ENCODE assay signal across 1 cellular context in the genomic region with DNA sequence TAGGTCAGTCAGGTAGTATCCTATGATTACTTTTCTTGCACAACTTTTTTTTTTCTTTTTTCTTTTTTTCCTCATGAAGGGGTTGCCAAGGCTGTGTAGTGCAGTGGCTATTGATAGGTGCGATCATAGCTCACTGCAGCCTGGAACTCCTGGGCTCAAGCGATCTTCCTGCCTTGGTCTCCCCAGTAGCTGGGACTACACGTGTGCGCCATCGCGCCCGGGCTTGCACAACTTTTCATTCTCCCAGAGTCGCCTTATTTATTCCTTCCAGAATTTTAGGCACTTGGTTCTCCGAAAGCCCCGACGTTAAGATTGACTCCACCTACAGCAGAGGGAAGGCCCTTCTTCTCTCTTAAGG.
TF ChIP-seq lines count a peak whose summit lies in the region.

No MANE protein-coding gene starts in this region.

TF ChIP-seq in GM12878, 131 proteins besides CTCF, POLR2A, EP300 and RAD21 (continued from another document):
- TF ChIP-seq, protein P1, sequence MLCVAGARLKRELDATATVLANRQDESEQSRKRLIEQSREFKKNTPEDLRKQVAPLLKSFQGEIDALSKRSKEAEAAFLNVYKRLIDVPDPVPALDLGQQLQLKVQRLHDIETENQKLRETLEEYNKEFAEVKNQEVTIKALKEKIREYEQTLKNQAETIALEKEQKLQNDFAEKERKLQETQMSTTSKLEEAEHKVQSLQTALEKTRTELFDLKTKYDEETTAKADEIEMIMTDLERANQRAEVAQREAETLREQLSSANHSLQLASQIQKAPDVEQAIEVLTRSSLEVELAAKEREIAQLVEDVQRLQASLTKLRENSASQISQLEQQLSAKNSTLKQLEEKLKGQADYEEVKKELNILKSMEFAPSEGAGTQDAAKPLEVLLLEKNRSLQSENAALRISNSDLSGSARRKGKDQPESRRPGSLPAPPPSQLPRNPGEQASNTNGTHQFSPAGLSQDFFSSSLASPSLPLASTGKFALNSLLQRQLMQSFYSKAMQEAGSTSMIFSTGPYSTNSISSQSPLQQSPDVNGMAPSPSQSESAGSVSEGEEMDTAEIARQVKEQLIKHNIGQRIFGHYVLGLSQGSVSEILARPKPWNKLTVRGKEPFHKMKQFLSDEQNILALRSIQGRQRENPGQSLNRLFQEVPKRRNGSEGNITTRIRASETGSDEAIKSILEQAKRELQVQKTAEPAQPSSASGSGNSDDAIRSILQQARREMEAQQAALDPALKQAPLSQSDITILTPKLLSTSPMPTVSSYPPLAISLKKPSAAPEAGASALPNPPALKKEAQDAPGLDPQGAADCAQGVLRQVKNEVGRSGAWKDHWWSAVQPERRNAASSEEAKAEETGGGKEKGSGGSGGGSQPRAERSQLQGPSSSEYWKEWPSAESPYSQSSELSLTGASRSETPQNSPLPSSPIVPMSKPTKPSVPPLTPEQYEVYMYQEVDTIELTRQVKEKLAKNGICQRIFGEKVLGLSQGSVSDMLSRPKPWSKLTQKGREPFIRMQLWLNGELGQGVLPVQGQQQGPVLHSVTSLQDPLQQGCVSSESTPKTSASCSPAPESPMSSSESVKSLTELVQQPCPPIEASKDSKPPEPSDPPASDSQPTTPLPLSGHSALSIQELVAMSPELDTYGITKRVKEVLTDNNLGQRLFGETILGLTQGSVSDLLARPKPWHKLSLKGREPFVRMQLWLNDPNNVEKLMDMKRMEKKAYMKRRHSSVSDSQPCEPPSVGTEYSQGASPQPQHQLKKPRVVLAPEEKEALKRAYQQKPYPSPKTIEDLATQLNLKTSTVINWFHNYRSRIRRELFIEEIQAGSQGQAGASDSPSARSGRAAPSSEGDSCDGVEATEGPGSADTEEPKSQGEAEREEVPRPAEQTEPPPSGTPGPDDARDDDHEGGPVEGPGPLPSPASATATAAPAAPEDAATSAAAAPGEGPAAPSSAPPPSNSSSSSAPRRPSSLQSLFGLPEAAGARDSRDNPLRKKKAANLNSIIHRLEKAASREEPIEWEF (IDR thresholded peaks at IDR 0.05; ENCODE audit: insufficient replicate concordance, low read depth, low read length) = no peak
